ENCODE assay signal across 9 cellular contexts in genomic region chr6:35495258-35496035, GRCh38. TPM values are rescaled to one million over a fixed set of nuclear protein-coding genes. Genes with fewer than 3 reads are reported as not detected.
DNase-seq lines count a peak whose midpoint lies in the region; ATAC-seq and TF ChIP-seq lines count a peak whose summit lies in the region.
"Had no signal": no experiment of that assay in that cellular context is flagged by ENCODE, and none has a peak within 500 bp of the region (broad histone marks: within the 10 kb centered on the region; RNA-seq: fewer than 3 reads in every experiment).

No MANE protein-coding gene starts in this region.

- H3K4me3 Mint-ChIP-seq in activated CD4-positive, alpha-beta T cell treated with anti-CD3 and anti-CD28 coated beads, Interleukin-2, amount 10 ng/mL, durations not matched to agents 7 days and 5 days: peak overlapping the region; percentile 67

- POLR2A ChIA-PET in activated CD4-positive, alpha-beta T cell treated with anti-CD3 and anti-CD28 coated beads, Interleukin-2, amount 10 ng/mL, durations not matched to agents 7 days and 5 days (lab: Charles Lee): no interaction called here

- H3K27ac ChIP-seq in brain microvascular endothelial cell: no peak overlapping the region
- peak overlapping the region; percentile 50 to 83 for H3K27ac ChIP-seq in lung (ENCODE audit: low read depth in 1 of 2, low read length in 1 of 2)
- peak overlapping the region; percentile 92 to 100 for H3K27ac ChIP-seq in tibial artery

- no peak for TF ChIP-seq CTCF in brain microvascular endothelial cell (IDR thresholded peaks at IDR 0.05; ENCODE audit: low read depth, low read length, missing control alignments)
- no peak for TF ChIP-seq CTCF in lung (IDR thresholded peaks at IDR 0.05; ENCODE audit: control extremely low read depth, extremely low read depth)
- TF ChIP-seq CTCF in tibial artery (IDR thresholded peaks at IDR 0.05): no peak

- no peak overlapping the region for H3K27ac Mint-ChIP-seq in activated CD4-positive, alpha-beta T cell treated with anti-CD3 and anti-CD28 coated beads, Interleukin-2, amount 10 ng/mL, durations not matched to agents 7 days and 5 days

- peaks cover 23% of the 10 kb centered on the region for H3K4me1 Mint-ChIP-seq in activated CD4-positive, alpha-beta T cell treated with anti-CD3 and anti-CD28 coated beads, Interleukin-2, amount 10 ng/mL, durations not matched to agents 7 days and 5 days

- CTCF ChIA-PET in activated CD4-positive, alpha-beta T cell treated with anti-CD3 and anti-CD28 coated beads, Interleukin-2, amount 10 ng/mL, durations not matched to agents 7 days and 5 days (lab: Charles Lee): interaction anchor here (0.6 to 1.5 kb wide), 2 partner anchors 10 to 219 kb away, joined by 5 read pairs; no protein-coding TSS in a partner anchor

- H3K4me3 ChIP-seq in brain microvascular endothelial cell (ENCODE audit: low read depth, low read length) (peak overlapping the region; percentile 70), lung (peak overlapping the region; percentile 40), tibial artery (peak overlapping the region; percentile 96 to 99)

- no peaks in the 10 kb centered on the region for H3K9me3 ChIP-seq in lung (ENCODE audit: control insufficient read depth in 2 of 2, insufficient read depth in 1 of 2, low read length in 1 of 2)
- H3K9me3 ChIP-seq in tibial artery: no peaks in the 10 kb centered on the region

- ATAC-seq in lung (ENCODE audit: insufficient read depth, low FRiP score) (no peak), GM19035 (IDR thresholded peaks at IDR 0.05; ENCODE audit: unreplicated experiment) (no peak)

- H3K4me1 ChIP-seq in lung (ENCODE audit: control insufficient read depth in 2 of 2, insufficient read depth in 2 of 2, low read length in 2 of 2): peaks cover 0 to 39% of the 10 kb centered on the region in 2 donors
- peaks cover 0 to 72% (median 59%) of the 10 kb centered on the region in 4 donors for H3K4me1 ChIP-seq in tibial artery

- H3K27me3 Mint-ChIP-seq in activated CD4-positive, alpha-beta T cell treated with anti-CD3 and anti-CD28 coated beads, Interleukin-2, amount 10 ng/mL, durations not matched to agents 7 days and 5 days: peaks cover 38% of the 10 kb centered on the region

- no peaks in the 10 kb centered on the region for H3K36me3 Mint-ChIP-seq in activated CD4-positive, alpha-beta T cell treated with anti-CD3 and anti-CD28 coated beads, Interleukin-2, amount 10 ng/mL, durations not matched to agents 7 days and 5 days (ENCODE audit: low read depth)

- no peaks in the 10 kb centered on the region for H3K9me3 Mint-ChIP-seq in activated CD4-positive, alpha-beta T cell treated with anti-CD3 and anti-CD28 coated beads, Interleukin-2, amount 10 ng/mL, durations not matched to agents 7 days and 5 days

- H3K36me3 ChIP-seq in brain microvascular endothelial cell (replicated peaks) (no peaks in the 10 kb centered on the region), lung (ENCODE audit: control insufficient read depth in 2 of 2, insufficient read depth in 2 of 2, low read length in 2 of 2) (no peaks in the 10 kb centered on the region), tibial artery (no peaks in the 10 kb centered on the region)

- no peak for DNase-seq in activated CD4-positive, alpha-beta T cell treated with anti-CD3 and anti-CD28 coated beads, Interleukin-2, amount 10 ng/mL, durations not matched to agents 7 days and 5 days
- DNase-seq in activated CD4-positive, alpha-beta T cell treated with anti-CD3 and anti-CD28 coated beads, Interleukin-2, amount 50 U/mL, for 1 hour: no peak
- DNase-seq in brain microvascular endothelial cell (no peak), lung (ENCODE audit: low spot score) (no peak), tibial artery (peak; percentile 54 to 79), NCI-H226 (no peak), head of caudate nucleus (no peak)
- DNase-seq: AML-193 had no signal

- in situ Hi-C loops in brain microvascular endothelial cell (cut with HindIII; ENCODE audit: low pct_ligation_motif_present, low sequenced_read_pairs): no loop called here

- intact Hi-C loops in tibial artery (cut with DNase I; ENCODE audit: low total_unique reads) (loop anchor here (2.0 kb wide), 1 partner anchor 27 kb away; the partner anchor contains the start of gene RPL10A), head of caudate nucleus (cut with DNase I) (no loop called here)

- 71 to 79% methylated on average over 9 of the region's 9 CpGs for WGBS in lung, 2 donors

- H3K27me3 ChIP-seq in brain microvascular endothelial cell (replicated peaks) (no peaks in the 10 kb centered on the region), lung (ENCODE audit: control insufficient read depth, insufficient read depth) (no peaks in the 10 kb centered on the region), tibial artery (no peaks in the 10 kb centered on the region)

RNA-seq across cellular contexts. Expression of gene TEAD3, which starts 1.4 kb away (rescaled TPM):
- total RNA-seq in activated CD4-positive, alpha-beta T cell treated with anti-CD3 and anti-CD28 coated beads, Interleukin-2, amount 10 ng/mL, durations not matched to agents 7 days and 5 days: under 1 TPM; 0.07 to 0.12 TPM
- total RNA-seq in lung: 10 to 100 TPM; 19.2 to 20.7 TPM
- polyA plus RNA-seq in lung: 10 to 100 TPM; 15.0 to 17.8 TPM

RNA-seq across cellular contexts. Expression of gene TULP1, which starts 17.2 kb away (rescaled TPM):
- total RNA-seq in activated CD4-positive, alpha-beta T cell treated with anti-CD3 and anti-CD28 coated beads, Interleukin-2, amount 10 ng/mL, durations not matched to agents 7 days and 5 days: not detected
- total RNA-seq in lung: 1 to 10 TPM in 1 of 2 donors, not detected in 1; 2.6 TPM
- polyA plus RNA-seq in lung: under 1 TPM; 0.05 to 0.26 TPM

RNA-seq across cellular contexts. Expression of gene RPL10A, which starts 27.2 kb away (rescaled TPM):
- total RNA-seq in activated CD4-positive, alpha-beta T cell treated with anti-CD3 and anti-CD28 coated beads, Interleukin-2, amount 10 ng/mL, durations not matched to agents 7 days and 5 days: 1,000 to 10,000 TPM; 1,411 to 1,499 TPM
- 1,000 to 10,000 TPM; 1,164 to 1,688 TPM for total RNA-seq in lung
- 1,000 to 10,000 TPM in 1 of 2 donors, 100 to 1,000 TPM in 1; 986 to 1,885 TPM for polyA plus RNA-seq in lung

RNA-seq across cellular contexts. Expression of gene FANCE, which starts 43.3 kb away (rescaled TPM):
- 10 to 100 TPM; 11.7 to 13.0 TPM for total RNA-seq in activated CD4-positive, alpha-beta T cell treated with anti-CD3 and anti-CD28 coated beads, Interleukin-2, amount 10 ng/mL, durations not matched to agents 7 days and 5 days
- 1 to 10 TPM; 6.4 to 7.3 TPM for total RNA-seq in lung
- 1 to 10 TPM; 3.1 to 6.1 TPM for polyA plus RNA-seq in lung

Comparison
In these comparisons a context has a peak if more than half of its experiments do, and no peak if none do; other contexts are left out.
1. DNase-seq: peak in tibial artery (2 of 2); none in activated CD4-positive, alpha-beta T cell treated with anti-CD3 and anti-CD28 coated beads, Interleukin-2, amount 10 ng/mL, durations not matched to agents 7 days and 5 days (single experiment), activated CD4-positive, alpha-beta T cell treated with anti-CD3 and anti-CD28 coated beads, Interleukin-2, amount 50 U/mL, for 1 hour (single experiment), brain microvascular endothelial cell (single experiment), lung (single experiment), NCI-H226 (single experiment) and head of caudate nucleus (0 of 42).
2. H3K4me3 ChIP-seq: peak in every context shown above with its lines; median percentile 98 in tibial artery; 70 in brain microvascular endothelial cell; 40 in lung.
3. RNA of gene TEAD3, which starts 1.4 kb away (total RNA-seq): 19.2 to 20.7 TPM in lung; 0.07 to 0.12 TPM in activated CD4-positive, alpha-beta T cell treated with anti-CD3 and anti-CD28 coated beads, Interleukin-2, amount 10 ng/mL, durations not matched to agents 7 days and 5 days; every median in the first group is over 10 times any median in the second.